Comparison of ENCODE assay signal across 28 cellular contexts in genomic region chr16:13829712-13830304, GRCh38.
DNase-seq lines count a peak whose midpoint lies in the region; ATAC-seq and TF ChIP-seq lines count a peak whose summit lies in the region.
"Had no signal": no experiment of that assay in that cellular context is flagged by ENCODE, and none has a peak within 500 bp of the region (broad histone marks: within the 10 kb centered on the region; RNA-seq: fewer than 3 reads in every experiment).

No MANE protein-coding gene starts in this region.

- no peak overlapping the region for H3K27ac Mint-ChIP-seq in activated naive CD8-positive, alpha-beta T cell treated with anti-CD3 and anti-CD28 coated beads, Interleukin-2, amount 50 U/mL, for 24 hours
- H3K27ac Mint-ChIP-seq: activated CD4-positive, alpha-beta T cell treated with anti-CD3 and anti-CD28 coated beads, Interleukin-2, amount 10 ng/mL, durations not matched to agents 7 days and 5 days; activated CD8-positive, alpha-beta memory T cell treated with anti-CD3 and anti-CD28 coated beads, Interleukin-2, amount 10 ng/mL, durations not matched to agents 7 days and 5 days; activated T-cell treated with anti-CD3 and anti-CD28 coated beads, Interleukin-2, amount 50 U/mL, for 72 hours; immature natural killer cell; memory B cell; stimulated activated naive CD8-positive, alpha-beta T cell treated with anti-CD3 and anti-CD28 coated beads, Interleukin-15, amount 100 ng/mL, for 72 hours had no signal

- H3K4me3 Mint-ChIP-seq in activated naive CD8-positive, alpha-beta T cell treated with anti-CD3 and anti-CD28 coated beads, Interleukin-2, amount 50 U/mL, for 24 hours = no peak overlapping the region
- H3K4me3 Mint-ChIP-seq: activated CD4-positive, alpha-beta T cell treated with anti-CD3 and anti-CD28 coated beads, Interleukin-2, amount 10 ng/mL, durations not matched to agents 7 days and 5 days; activated CD8-positive, alpha-beta memory T cell treated with anti-CD3 and anti-CD28 coated beads, Interleukin-2, amount 10 ng/mL, durations not matched to agents 7 days and 5 days; activated T-cell treated with anti-CD3 and anti-CD28 coated beads, Interleukin-2, amount 50 U/mL, for 72 hours; immature natural killer cell; memory B cell; stimulated activated naive CD8-positive, alpha-beta T cell treated with anti-CD3 and anti-CD28 coated beads, Interleukin-15, amount 100 ng/mL, for 72 hours had no signal

- no peak for ATAC-seq in activated naive CD8-positive, alpha-beta T cell treated with anti-CD3 and anti-CD28 coated beads, Interleukin-2, amount 50 U/mL, for 24 hours
- ATAC-seq in Right ventricle myocardium superior (ENCODE audit: poor library complexity) = no peak
- ATAC-seq: activated CD8-positive, alpha-beta memory T cell treated with anti-CD3 and anti-CD28 coated beads, Interleukin-2, amount 10 ng/mL, durations not matched to agents 7 days and 5 days; activated T-cell treated with anti-CD3 and anti-CD28 coated beads, Interleukin-2, amount 50 U/mL, for 72 hours; gastroesophageal sphincter; stimulated activated naive CD8-positive, alpha-beta T cell treated with anti-CD3 and anti-CD28 coated beads, Interleukin-15, amount 100 ng/mL, for 72 hours had no signal

- H3K36me3 Mint-ChIP-seq in activated naive CD8-positive, alpha-beta T cell treated with anti-CD3 and anti-CD28 coated beads, Interleukin-2, amount 50 U/mL, for 24 hours (ENCODE audit: low read depth) = no peaks in the 10 kb centered on the region
- H3K36me3 Mint-ChIP-seq: activated CD8-positive, alpha-beta memory T cell treated with anti-CD3 and anti-CD28 coated beads, Interleukin-2, amount 10 ng/mL, durations not matched to agents 7 days and 5 days; immature natural killer cell; memory B cell had no signal

- no TSS peak for BruUV-seq in A673 (replicated peaks; lab: Mats Ljungman, UMichigan)

- CTCF ChIA-PET in A673 (lab: Charles Lee) = no interaction called here

- peaks cover 7% of the 10 kb centered on the region for H3K27me3 ChIP-seq in A673 (replicated peaks; ENCODE audit: insufficient read depth, low read depth, low read length, poor library complexity)
- H3K27me3 ChIP-seq: brain microvascular endothelial cell, MG63, tibial artery had no signal

- peaks cover 9% of the 10 kb centered on the region for H3K27me3 Mint-ChIP-seq in activated naive CD8-positive, alpha-beta T cell treated with anti-CD3 and anti-CD28 coated beads, Interleukin-2, amount 50 U/mL, for 24 hours
- H3K27me3 Mint-ChIP-seq: activated CD4-positive, alpha-beta T cell treated with anti-CD3 and anti-CD28 coated beads, Interleukin-2, amount 10 ng/mL, durations not matched to agents 7 days and 5 days had no signal

- POLR2A ChIA-PET in A673 (lab: Charles Lee; ENCODE audit: low non-redundant PET) = no interaction called here

- intact Hi-C loops in A673 (cut with micrococcal nuclease; ENCODE audit: unreplicated experiment) (no loop called here), Right ventricle myocardium superior (cut with DNase I) (no loop called here)

- no peak overlapping the region for H3K27ac ChIP-seq in A673 (ENCODE audit: low read depth, low read length, poor library complexity, severe bottlenecking)
- H3K27ac ChIP-seq: brain microvascular endothelial cell, gastroesophageal sphincter, PC-9, tibial artery had no signal

- DNase-seq in A673 (ENCODE audit: low spot score) (peak; percentile 52), H4 (ENCODE audit: low spot score) (peak; percentile 55), RPMI7951 (ENCODE audit: low read depth) (peak; percentile 1), myocyte (ENCODE audit: low read depth) (peak; percentile 73), NCI-H1694 treated with DMSO at 0.1 percent for 48 hours (lab: John Stamatoyannopoulos, UW) (no peak), Right ventricle myocardium superior (no peak)
- DNase-seq in activated naive CD8-positive, alpha-beta T cell treated with anti-CD3 and anti-CD28 coated beads, Interleukin-2, amount 50 U/mL, for 24 hours = no peak
- DNase-seq: activated CD4-positive, alpha-beta T cell treated with anti-CD3 and anti-CD28 coated beads, Interleukin-2, amount 10 ng/mL, durations not matched to agents 7 days and 5 days; activated CD8-positive, alpha-beta memory T cell treated with anti-CD3 and anti-CD28 coated beads, Interleukin-2, amount 10 ng/mL, durations not matched to agents 7 days and 5 days; activated naive CD4-positive, alpha-beta T cell treated with Interleukin-2 at 50 U/mL for 16 hours; activated T-cell treated with anti-CD3 and anti-CD28 coated beads, Interleukin-2, amount 50 U/mL, for 72 hours; brain microvascular endothelial cell; COR-L47; DMS79 treated with DMSO at 0.1 percent for 48 hours; immature natural killer cell; KBM-7; MG63; NCI-H1436; NCI-H226; PC-9; SHP77 treated with DMSO at 0.1 percent for 48 hours; stimulated activated naive CD8-positive, alpha-beta T cell treated with anti-CD3 and anti-CD28 coated beads, Interleukin-15, amount 100 ng/mL, for 72 hours; T1000; tibial artery had no signal

- no peaks in the 10 kb centered on the region for H3K9me3 Mint-ChIP-seq in activated naive CD8-positive, alpha-beta T cell treated with anti-CD3 and anti-CD28 coated beads, Interleukin-2, amount 50 U/mL, for 24 hours

- no peak overlapping the region for H3K4me3 ChIP-seq in A673 (ENCODE audit: low read depth, low read length, poor library complexity, severe bottlenecking)
- H3K4me3 ChIP-seq: gastroesophageal sphincter, HAP-1, MG63, PC-9, skin epidermis, tibial artery had no signal

- no peaks in the 10 kb centered on the region for H3K36me3 ChIP-seq in A673 (ENCODE audit: insufficient read depth, low read length, poor library complexity, severe bottlenecking)
- H3K36me3 ChIP-seq: brain microvascular endothelial cell, gastroesophageal sphincter, HAP-1, MG63, tibial artery had no signal

- H3K4me1 ChIP-seq in A673 (ENCODE audit: insufficient read depth, low read length, poor library complexity, severe bottlenecking) = no peaks in the 10 kb centered on the region
- H3K4me1 ChIP-seq: gastroesophageal sphincter, HAP-1 had no signal

- no peaks in the 10 kb centered on the region for H3K9me3 ChIP-seq in A673 (ENCODE audit: low read depth, low read length, poor library complexity, severe bottlenecking)
- H3K9me3 ChIP-seq: HAP-1, MG63, tibial artery had no signal

- no peaks in the 10 kb centered on the region for H3K4me1 Mint-ChIP-seq in activated naive CD8-positive, alpha-beta T cell treated with anti-CD3 and anti-CD28 coated beads, Interleukin-2, amount 50 U/mL, for 24 hours
- H3K4me1 Mint-ChIP-seq: activated CD4-positive, alpha-beta T cell treated with anti-CD3 and anti-CD28 coated beads, Interleukin-2, amount 10 ng/mL, durations not matched to agents 7 days and 5 days; activated CD8-positive, alpha-beta memory T cell treated with anti-CD3 and anti-CD28 coated beads, Interleukin-2, amount 10 ng/mL, durations not matched to agents 7 days and 5 days; immature natural killer cell; memory B cell; stimulated activated naive CD8-positive, alpha-beta T cell treated with anti-CD3 and anti-CD28 coated beads, Interleukin-15, amount 100 ng/mL, for 72 hours had no signal

- no peak for TF ChIP-seq CTCF in A673 (conservative IDR thresholded peaks at IDR 0.05; ENCODE audit: low read depth, low read length)

Comparison
In these comparisons a context has a peak if more than half of its experiments do, and no peak if none do; other contexts are left out.
1. DNase-seq: peak in A673 (single experiment), H4 (single experiment), RPMI7951 (single experiment) and myocyte (single experiment); none in activated naive CD8-positive, alpha-beta T cell treated with anti-CD3 and anti-CD28 coated beads, Interleukin-2, amount 50 U/mL, for 24 hours (single experiment), NCI-H1694 treated with DMSO at 0.1 percent for 48 hours (single experiment) and Right ventricle myocardium superior (single experiment).